16 cellular contexts compared by ENCODE assay signal in the genomic region with DNA sequence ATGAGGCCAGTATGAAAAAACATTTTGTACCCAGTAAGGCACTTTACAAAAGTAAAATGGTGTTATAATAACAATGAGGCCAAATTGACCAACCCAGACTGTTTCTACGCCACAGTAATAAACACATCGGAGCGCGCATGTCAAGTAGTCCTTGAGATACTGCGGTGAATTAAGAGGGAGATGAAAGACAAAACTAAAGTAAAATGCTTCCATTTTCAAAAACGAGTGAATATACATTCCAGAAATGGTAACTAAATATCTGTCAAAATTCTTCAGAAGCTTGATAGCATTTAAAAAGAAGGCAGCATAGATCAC. TPM values are rescaled to one million over a fixed set of nuclear protein-coding genes. Genes with fewer than 3 reads are reported as not detected.
DNase-seq lines count a peak whose midpoint lies in the region; ATAC-seq and TF ChIP-seq lines count a peak whose summit lies in the region.
"Had no signal": no experiment of that assay in that cellular context is flagged by ENCODE, and none has a peak within 500 bp of the region (broad histone marks: within the 10 kb centered on the region; RNA-seq: fewer than 3 reads in every experiment).

No MANE protein-coding gene starts in this region.

- CTCF ChIA-PET in HEK293 (lab: Yijun Ruan, JAX), result interaction anchor here (0.7 kb wide), 1 partner anchor 860 kb away, joined by 4 read pairs; no protein-coding TSS in a partner anchor

- TF ChIP-seq POLR2A in heart left ventricle (IDR thresholded peaks at IDR 0.05), result no peak

- no peaks in the 10 kb centered on the region for H3K27me3 Mint-ChIP-seq in activated T-helper 17 cell treated with anti-CD3 and anti-CD28 coated beads, Interleukin-2, amount 50 U/mL, for 72 hours
- H3K27me3 Mint-ChIP-seq: activated naive CD8-positive, alpha-beta T cell had no signal

- POLR2A ChIA-PET in HEK293 (lab: Yijun Ruan, JAX), result no interaction called here

- no peaks in the 10 kb centered on the region for H3K27me3 ChIP-seq in liver (ENCODE audit: control insufficient read depth in 4 of 4, insufficient read depth in 4 of 4, low read length in 3 of 4)
- H3K27me3 ChIP-seq in heart left ventricle, result no peaks in the 10 kb centered on the region
- H3K27me3 ChIP-seq: transverse colon had no signal

- 90% methylated on average over 6 of the region's 6 CpGs for WGBS in liver
- 91 to 96% (median 95%) methylated on average over 6 of the region's 6 CpGs for WGBS in heart left ventricle, 4 donors

- H3K27ac ChIP-seq in HEK293 (ENCODE audit: extremely low read depth, low read depth, low read length) (peak overlapping the region; percentile 17; the same call in 1 of the 2 replicates), liver (ENCODE audit: low read depth in 1 of 2, low read length in 2 of 2) (peak overlapping the region; percentile 79 to 91), heart left ventricle (no peak overlapping the region)
- H3K27ac ChIP-seq: transverse colon had no signal

- H3K9me3 ChIP-seq in HEK293 (ENCODE audit: control insufficient read depth, insufficient read depth, low read depth, low read length), result no peaks in the 10 kb centered on the region
- no peaks in the 10 kb centered on the region for H3K9me3 ChIP-seq in liver (ENCODE audit: control insufficient read depth in 4 of 4, low read length in 3 of 4)
- H3K9me3 ChIP-seq in heart left ventricle, result no peaks in the 10 kb centered on the region
- H3K9me3 ChIP-seq: SK-N-SH, transverse colon had no signal

- TF ChIP-seq RAD21 in liver (IDR thresholded peaks at IDR 0.05), result no peak

- H3K4me3 ChIP-seq in HEK293 (ENCODE audit: low read depth, low read length) (no peak overlapping the region), liver (ENCODE audit: low read depth in 1 of 3, low read length in 3 of 3) (no peak overlapping the region), heart left ventricle (peak overlapping the region in 1 of 12 donors; percentile 48)
- H3K4me3 ChIP-seq: transverse colon had no signal

- DNase-seq in COLO668 (lab: John Stamatoyannopoulos, UW; ENCODE audit: unreplicated experiment), result peak; percentile 59
- DNase-seq in NCI-H82 treated with DMSO at 0.1 percent for 48 hours (lab: John Stamatoyannopoulos, UW; ENCODE audit: unreplicated experiment), result no peak
- no peak for DNase-seq in heart left ventricle
- DNase-seq in stimulated activated CD4-positive, alpha-beta T cell treated with anti-CD3 and anti-CD28 coated beads, Interleukin-2, amount 100 ng/mL, for 48 hours, result no peak
- DNase-seq in left cardiac atrium, result no peak
- DNase-seq: activated CD4-positive, alpha-beta T cell treated with anti-CD3 and anti-CD28 coated beads, Interleukin-2, amount 50 U/mL, for 48 hours; activated T-cell treated with anti-CD3 and anti-CD28 coated beads, Interleukin-2, amount 50 U/mL, for 4 hours; DND-41; NCI-H226; OCI-M1; SK-N-SH; transverse colon had no signal

- peak overlapping the region; percentile 35 for H3K27ac Mint-ChIP-seq in activated T-helper 17 cell treated with anti-CD3 and anti-CD28 coated beads, Interleukin-2, amount 50 U/mL, for 72 hours
- H3K27ac Mint-ChIP-seq: activated naive CD8-positive, alpha-beta T cell had no signal

- H3K4me1 Mint-ChIP-seq in activated T-helper 17 cell treated with anti-CD3 and anti-CD28 coated beads, Interleukin-2, amount 50 U/mL, for 72 hours, result peaks cover 17% of the 10 kb centered on the region

- H3K9me3 Mint-ChIP-seq in activated T-helper 17 cell treated with anti-CD3 and anti-CD28 coated beads, Interleukin-2, amount 50 U/mL, for 72 hours, result no peaks in the 10 kb centered on the region
- H3K9me3 Mint-ChIP-seq: activated T-cell treated with anti-CD3 and anti-CD28 coated beads, Interleukin-2, amount 50 U/mL, for 4 hours had no signal

- H3K36me3 Mint-ChIP-seq in activated T-helper 17 cell treated with anti-CD3 and anti-CD28 coated beads, Interleukin-2, amount 50 U/mL, for 72 hours (ENCODE audit: low read depth), result peaks cover 72% of the 10 kb centered on the region

- intact Hi-C loops in heart left ventricle (cut with DNase I) (no loop called here), left cardiac atrium (cut with DNase I) (no loop called here)

- ATAC-seq in activated T-helper 17 cell treated with anti-CD3 and anti-CD28 coated beads, Interleukin-2, amount 50 U/mL, for 72 hours (replicated peaks), result no peak
- no peak for ATAC-seq in heart left ventricle
- no peak for ATAC-seq in left cardiac atrium
- ATAC-seq: activated T-cell treated with anti-CD3 and anti-CD28 coated beads, Interleukin-2, amount 50 U/mL, for 4 hours had no signal

- peak overlapping the region in 1 of 2 donors; percentile 20 for H3K9ac ChIP-seq in liver (ENCODE audit: low read depth in 1 of 2, low read length in 2 of 2)
- H3K9ac ChIP-seq: SK-N-SH had no signal

- H3K36me3 ChIP-seq in HEK293 (ENCODE audit: control insufficient read depth in 2 of 2, insufficient read depth in 1 of 2, low read length in 2 of 2) (no peaks in the 10 kb centered on the region), liver (ENCODE audit: control insufficient read depth in 4 of 4, insufficient read depth in 3 of 4, low read depth in 1 of 4, low read length in 3 of 4) (peaks cover 1 to 28% (median 23%) of the 10 kb centered on the region in 4 donors), heart left ventricle (peaks cover 0 to 34% (median 21%) of the 10 kb centered on the region in 9 donors)
- H3K36me3 ChIP-seq: transverse colon had no signal

- no peak for TF ChIP-seq CTCF in HEK293 (tag by site-specific recombination; IDR thresholded peaks at IDR 0.05)
- no peak for TF ChIP-seq CTCF in liver (IDR thresholded peaks at IDR 0.05; ENCODE audit: low read depth, low read length, missing input control)
- TF ChIP-seq CTCF in heart left ventricle (IDR thresholded peaks at IDR 0.05), result no peak

- H3K4me1 ChIP-seq in HEK293 (ENCODE audit: control insufficient read depth, insufficient read depth, low read length) (no peaks in the 10 kb centered on the region), liver (ENCODE audit: control insufficient read depth in 4 of 4, insufficient read depth in 4 of 4, low read length in 3 of 4) (peaks cover 5 to 39% (median 30%) of the 10 kb centered on the region in 4 donors), heart left ventricle (peaks cover 0 to 17% (median 9%) of the 10 kb centered on the region in 12 donors)
- H3K4me1 ChIP-seq: transverse colon had no signal

- H3K4me3 Mint-ChIP-seq in activated T-helper 17 cell treated with anti-CD3 and anti-CD28 coated beads, Interleukin-2, amount 50 U/mL, for 72 hours, result peak overlapping the region; percentile 68
- H3K4me3 Mint-ChIP-seq: activated naive CD8-positive, alpha-beta T cell; activated T-cell treated with anti-CD3 and anti-CD28 coated beads, Interleukin-2, amount 50 U/mL, for 4 hours had no signal

TF ChIP-seq in HEK293, 187 proteins besides CTCF, POLR2A, EP300 and RAD21 (continues in another document):
- TF ChIP-seq ZNF76 (tag by site-specific recombination; IDR thresholded peaks at IDR 0.05; ENCODE audit: borderline replicate concordance, low read depth), result no peak
- no peak for TF ChIP-seq ZNF777 (tag by site-specific recombination; IDR thresholded peaks at IDR 0.05; ENCODE audit: borderline replicate concordance)
- TF ChIP-seq ZXDB (tag by site-specific recombination; IDR thresholded peaks at IDR 0.05), result no peak
- TF ChIP-seq ZNF433 (tag by site-specific recombination; IDR thresholded peaks at IDR 0.05; ENCODE audit: low read depth), result no peak
- TF ChIP-seq ZNF292 (tag by site-specific recombination; IDR thresholded peaks at IDR 0.05; ENCODE audit: borderline replicate concordance, low read depth), result no peak

TF ChIP-seq in liver, 16 proteins besides CTCF, POLR2A, EP300 and RAD21 (continues in another document):
- TF ChIP-seq, protein P1, sequence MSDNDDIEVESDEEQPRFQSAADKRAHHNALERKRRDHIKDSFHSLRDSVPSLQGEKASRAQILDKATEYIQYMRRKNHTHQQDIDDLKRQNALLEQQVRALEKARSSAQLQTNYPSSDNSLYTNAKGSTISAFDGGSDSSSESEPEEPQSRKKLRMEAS (IDR thresholded peaks at IDR 0.05), result no peak
- TF ChIP-seq NR2F2 (IDR thresholded peaks at IDR 0.05) (no peak), FOXA2 (IDR thresholded peaks at IDR 0.05) (no peak), HNF4G (IDR thresholded peaks at IDR 0.05) (no peak), SP1 (IDR thresholded peaks at IDR 0.05) (no peak), YY1 (IDR thresholded peaks at IDR 0.05) (no peak), TAF1 (conservative IDR thresholded peaks at IDR 0.05) (no peak), FOXA1 (IDR thresholded peaks at IDR 0.05) (no peak), EGR1 (IDR thresholded peaks at IDR 0.05; ENCODE audit: low read depth in 2 of 2) (no peak), JUND (IDR thresholded peaks at IDR 0.05) (no peak), RXRA (IDR thresholded peaks at IDR 0.05) (no peak)
- TF ChIP-seq, protein P2, sequence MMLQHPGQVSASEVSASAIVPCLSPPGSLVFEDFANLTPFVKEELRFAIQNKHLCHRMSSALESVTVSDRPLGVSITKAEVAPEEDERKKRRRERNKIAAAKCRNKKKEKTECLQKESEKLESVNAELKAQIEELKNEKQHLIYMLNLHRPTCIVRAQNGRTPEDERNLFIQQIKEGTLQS (IDR thresholded peaks at IDR 0.05), result no peak
- TF ChIP-seq, protein P3, sequence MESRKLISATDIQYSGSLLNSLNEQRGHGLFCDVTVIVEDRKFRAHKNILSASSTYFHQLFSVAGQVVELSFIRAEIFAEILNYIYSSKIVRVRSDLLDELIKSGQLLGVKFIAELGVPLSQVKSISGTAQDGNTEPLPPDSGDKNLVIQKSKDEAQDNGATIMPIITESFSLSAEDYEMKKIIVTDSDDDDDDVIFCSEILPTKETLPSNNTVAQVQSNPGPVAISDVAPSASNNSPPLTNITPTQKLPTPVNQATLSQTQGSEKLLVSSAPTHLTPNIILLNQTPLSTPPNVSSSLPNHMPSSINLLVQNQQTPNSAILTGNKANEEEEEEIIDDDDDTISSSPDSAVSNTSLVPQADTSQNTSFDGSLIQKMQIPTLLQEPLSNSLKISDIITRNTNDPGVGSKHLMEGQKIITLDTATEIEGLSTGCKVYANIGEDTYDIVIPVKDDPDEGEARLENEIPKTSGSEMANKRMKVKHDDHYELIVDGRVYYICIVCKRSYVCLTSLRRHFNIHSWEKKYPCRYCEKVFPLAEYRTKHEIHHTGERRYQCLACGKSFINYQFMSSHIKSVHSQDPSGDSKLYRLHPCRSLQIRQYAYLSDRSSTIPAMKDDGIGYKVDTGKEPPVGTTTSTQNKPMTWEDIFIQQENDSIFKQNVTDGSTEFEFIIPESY (IDR thresholded peaks at IDR 0.05), result no peak

RNA-seq across cellular contexts. Expression of a gene that starts 19.0 kb away (rescaled TPM):
- total RNA-seq in activated T-helper 17 cell treated with anti-CD3 and anti-CD28 coated beads, Interleukin-2, amount 50 U/mL, for 72 hours, result 10 to 100 TPM; 20.6 to 62.0 TPM
- total RNA-seq in liver (10 to 100 TPM; 11.0 to 64.6 TPM), heart left ventricle (10 to 100 TPM in 2 of 9 donors, 1 to 10 TPM in 7; 2.1 to 14.8 (median 4.5) TPM), left cardiac atrium (1 to 10 TPM; 4.7 to 6.7 TPM)
- polyA plus RNA-seq in liver (10 to 100 TPM; 16.4 to 36.5 TPM), heart left ventricle (1 to 10 TPM; 3.2 to 8.2 TPM)

Comparison
In these comparisons a context has a peak if more than half of its experiments do, and no peak if none do; other contexts are left out.
1. H3K27ac ChIP-seq: peak in HEK293 (single experiment) and liver (2 of 2); none in heart left ventricle (0 of 12).